ENCODE assay signal across 20 cellular contexts in the genomic region with DNA sequence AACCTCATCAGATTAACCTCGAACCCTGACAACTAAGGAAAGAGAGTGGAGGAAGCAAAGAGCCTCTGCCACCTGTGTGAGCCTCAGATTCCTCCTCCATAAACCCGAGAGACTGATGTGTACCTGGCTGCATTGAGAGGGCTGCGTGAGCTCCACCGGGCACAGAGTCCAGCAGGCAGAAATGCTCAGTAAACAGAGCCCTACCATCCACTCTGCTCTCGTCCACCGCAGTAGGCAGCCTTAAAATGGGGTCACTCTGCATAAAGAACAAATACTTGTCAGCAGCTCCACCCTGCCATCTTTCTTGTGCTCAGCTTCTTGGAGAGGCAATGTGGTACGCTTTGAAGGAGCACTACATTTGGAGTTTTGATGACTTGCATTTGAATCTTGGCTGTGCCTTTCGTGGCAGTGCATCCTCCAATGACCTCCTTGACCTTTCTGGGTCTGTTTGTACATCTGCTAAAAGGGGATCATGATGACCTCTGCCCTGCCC. TPM values are rescaled to one million over a fixed set of nuclear protein-coding genes. Genes with fewer than 3 reads are reported as not detected.
A peak's percentile ranks its signal among the peaks of the same experiment; 100 is the strongest.
DNase-seq lines count a peak whose midpoint lies in the region; ATAC-seq and TF ChIP-seq lines count a peak whose summit lies in the region.
"Had no signal": no experiment of that assay in that cellular context is flagged by ENCODE, and none has a peak within 500 bp of the region (broad histone marks: within the 10 kb centered on the region; RNA-seq: fewer than 3 reads in every experiment).

No MANE protein-coding gene starts in this region.

- CTCF ChIA-PET in activated CD8-positive, alpha-beta T cell treated with anti-CD3 and anti-CD28 coated beads, Interleukin-2, amount 10 ng/mL, durations not matched to agents 7 days and 5 days (lab: Charles Lee), result no interaction called here
- CTCF ChIA-PET in HEK293T (lab: Yijun Ruan, JAX), result no interaction called here

- H3K4me1 Mint-ChIP-seq in stimulated activated naive CD8-positive, alpha-beta T cell treated with anti-CD3 and anti-CD28 coated beads, Interleukin-15, Interleukin-2, amounts not matched to agents 100 ng/mL and 50 ng/mL, for 24 hours (ENCODE audit: low read depth), result peaks cover 94% of the 10 kb centered on the region
- peaks cover 87% of the 10 kb centered on the region for H3K4me1 Mint-ChIP-seq in stimulated activated naive CD8-positive, alpha-beta T cell treated with anti-CD3 and anti-CD28 coated beads, Interleukin-15, amount 100 ng/mL, for 72 hours
- peaks cover 65% of the 10 kb centered on the region for H3K4me1 Mint-ChIP-seq in activated CD8-positive, alpha-beta T cell treated with anti-CD3 and anti-CD28 coated beads, Interleukin-2, amount 10 ng/mL, durations not matched to agents 7 days and 5 days (ENCODE audit: low read depth)
- H3K4me1 Mint-ChIP-seq: mesothelial cell of epicardium had no signal

- POLR2A ChIA-PET in activated CD8-positive, alpha-beta T cell treated with anti-CD3 and anti-CD28 coated beads, Interleukin-2, amount 10 ng/mL, durations not matched to agents 7 days and 5 days (lab: Charles Lee), result no interaction called here
- POLR2A ChIA-PET in HEK293T (lab: Yijun Ruan, JAX), result no interaction called here

- H3K27me3 Mint-ChIP-seq in stimulated activated naive CD8-positive, alpha-beta T cell treated with anti-CD3 and anti-CD28 coated beads, Interleukin-15, Interleukin-2, amounts not matched to agents 100 ng/mL and 50 ng/mL, for 24 hours, result no peaks in the 10 kb centered on the region
- H3K27me3 Mint-ChIP-seq in stimulated activated naive CD8-positive, alpha-beta T cell treated with anti-CD3 and anti-CD28 coated beads, Interleukin-15, amount 100 ng/mL, for 72 hours, result no peaks in the 10 kb centered on the region
- H3K27me3 Mint-ChIP-seq in activated CD8-positive, alpha-beta T cell treated with anti-CD3 and anti-CD28 coated beads, Interleukin-2, amount 10 ng/mL, durations not matched to agents 7 days and 5 days (ENCODE audit: low read depth), result no peaks in the 10 kb centered on the region

- H3K4me3 Mint-ChIP-seq in stimulated activated naive CD8-positive, alpha-beta T cell treated with anti-CD3 and anti-CD28 coated beads, Interleukin-15, Interleukin-2, amounts not matched to agents 100 ng/mL and 50 ng/mL, for 24 hours, result no peak overlapping the region
- no peak overlapping the region for H3K4me3 Mint-ChIP-seq in stimulated activated naive CD8-positive, alpha-beta T cell treated with anti-CD3 and anti-CD28 coated beads, Interleukin-15, amount 100 ng/mL, for 72 hours
- no peak overlapping the region for H3K4me3 Mint-ChIP-seq in activated CD8-positive, alpha-beta T cell treated with anti-CD3 and anti-CD28 coated beads, Interleukin-2, amount 10 ng/mL, durations not matched to agents 7 days and 5 days
- H3K4me3 Mint-ChIP-seq: mesothelial cell of epicardium had no signal

- no peaks in the 10 kb centered on the region for H3K9me3 Mint-ChIP-seq in stimulated activated naive CD8-positive, alpha-beta T cell treated with anti-CD3 and anti-CD28 coated beads, Interleukin-15, Interleukin-2, amounts not matched to agents 100 ng/mL and 50 ng/mL, for 24 hours
- H3K9me3 Mint-ChIP-seq in stimulated activated naive CD8-positive, alpha-beta T cell treated with anti-CD3 and anti-CD28 coated beads, Interleukin-15, amount 100 ng/mL, for 72 hours, result no peaks in the 10 kb centered on the region
- no peaks in the 10 kb centered on the region for H3K9me3 Mint-ChIP-seq in activated CD8-positive, alpha-beta T cell treated with anti-CD3 and anti-CD28 coated beads, Interleukin-2, amount 10 ng/mL, durations not matched to agents 7 days and 5 days (ENCODE audit: insufficient read depth)
- H3K9me3 Mint-ChIP-seq: mesothelial cell of epicardium had no signal

- no peak for ATAC-seq in stimulated activated naive CD8-positive, alpha-beta T cell treated with anti-CD3 and anti-CD28 coated beads, Interleukin-15, amount 100 ng/mL, for 72 hours
- no peak for ATAC-seq in activated CD8-positive, alpha-beta T cell treated with anti-CD3 and anti-CD28 coated beads, Interleukin-2, amount 10 ng/mL, durations not matched to agents 7 days and 5 days
- ATAC-seq: Right ventricle myocardium inferior; stimulated activated naive CD8-positive, alpha-beta T cell treated with anti-CD3 and anti-CD28 coated beads, Interleukin-15, Interleukin-2, amounts not matched to agents 100 U/mL and 50 U/mL, for 24 hours had no signal

- no peak for TF ChIP-seq CTCF in uterus (IDR thresholded peaks at IDR 0.05)

- H3K9me3 ChIP-seq in effector memory CD4-positive, alpha-beta T cell (ENCODE audit: control insufficient read depth, low read length), result no peaks in the 10 kb centered on the region
- no peaks in the 10 kb centered on the region for H3K9me3 ChIP-seq in uterus
- H3K9me3 ChIP-seq: transverse colon had no signal

- H3K36me3 Mint-ChIP-seq in stimulated activated naive CD8-positive, alpha-beta T cell treated with anti-CD3 and anti-CD28 coated beads, Interleukin-15, Interleukin-2, amounts not matched to agents 100 ng/mL and 50 ng/mL, for 24 hours (ENCODE audit: low read depth), result peaks cover 63% of the 10 kb centered on the region
- H3K36me3 Mint-ChIP-seq in activated CD8-positive, alpha-beta T cell treated with anti-CD3 and anti-CD28 coated beads, Interleukin-2, amount 10 ng/mL, durations not matched to agents 7 days and 5 days (ENCODE audit: low read depth), result peaks cover 8% of the 10 kb centered on the region
- H3K36me3 Mint-ChIP-seq: mesothelial cell of epicardium had no signal

- intact Hi-C loops in uterus (cut with DNase I; ENCODE audit: low total_unique reads), result no loop called here

- H3K27ac ChIP-seq in effector memory CD4-positive, alpha-beta T cell (ENCODE audit: insufficient read depth, low read length, poor library complexity, severe bottlenecking), result peak overlapping the region; percentile 3
- no peak overlapping the region for H3K27ac ChIP-seq in uterus
- H3K27ac ChIP-seq: transverse colon had no signal

- no peak for DNase-seq in stimulated activated naive CD8-positive, alpha-beta T cell treated with anti-CD3 and anti-CD28 coated beads, Interleukin-15, amount 100 ng/mL, for 72 hours
- no peak for DNase-seq in activated CD8-positive, alpha-beta T cell treated with anti-CD3 and anti-CD28 coated beads, Interleukin-2, amount 10 ng/mL, durations not matched to agents 7 days and 5 days
- no peak for DNase-seq in effector memory CD4-positive, alpha-beta T cell
- DNase-seq in AG20443 (ENCODE audit: low spot score) (no peak), uterus (no peak), HEK293T (ENCODE audit: extremely low spot score) (no peak)
- DNase-seq: COR-L47; KBM-7; NCI-H1694; NCI-H748 treated with DMSO at 0.1 percent for 48 hours; OCI-M1; posterior cingulate gyrus; stimulated activated CD4-positive, alpha-beta T cell treated with anti-CD3 and anti-CD28 coated beads, Interleukin-2, amount 100 ng/mL, for 24 hours; stimulated activated naive CD8-positive, alpha-beta T cell treated with anti-CD3 and anti-CD28 coated beads, Interleukin-15, Interleukin-2, amounts not matched to agents 100 U/mL and 50 U/mL, for 24 hours; transverse colon had no signal

- no peaks in the 10 kb centered on the region for H3K36me3 ChIP-seq in effector memory CD4-positive, alpha-beta T cell (ENCODE audit: control insufficient read depth, insufficient read depth, low read length)
- no peaks in the 10 kb centered on the region for H3K36me3 ChIP-seq in uterus
- H3K36me3 ChIP-seq: transverse colon had no signal

- H3K4me1 ChIP-seq in effector memory CD4-positive, alpha-beta T cell (ENCODE audit: control insufficient read depth, insufficient read depth, low read length, poor library complexity, severe bottlenecking), result peaks cover 34% of the 10 kb centered on the region
- no peaks in the 10 kb centered on the region for H3K4me1 ChIP-seq in uterus
- H3K4me1 ChIP-seq: transverse colon had no signal

- TF ChIP-seq POLR2A in uterus (IDR thresholded peaks at IDR 0.05), result no peak

- no peak overlapping the region for H3K4me3 ChIP-seq in effector memory CD4-positive, alpha-beta T cell (ENCODE audit: insufficient read depth, low read depth, low read length, poor library complexity, severe bottlenecking)
- H3K4me3 ChIP-seq in uterus, result no peak overlapping the region
- H3K4me3 ChIP-seq: transverse colon had no signal

- H3K27ac Mint-ChIP-seq in stimulated activated naive CD8-positive, alpha-beta T cell treated with anti-CD3 and anti-CD28 coated beads, Interleukin-15, Interleukin-2, amounts not matched to agents 100 ng/mL and 50 ng/mL, for 24 hours, result peak overlapping the region; percentile 50
- peak overlapping the region in 1 of 2 donors; percentile 13 for H3K27ac Mint-ChIP-seq in stimulated activated naive CD8-positive, alpha-beta T cell treated with anti-CD3 and anti-CD28 coated beads, Interleukin-15, amount 100 ng/mL, for 72 hours
- peak overlapping the region; percentile 39 for H3K27ac Mint-ChIP-seq in activated CD8-positive, alpha-beta T cell treated with anti-CD3 and anti-CD28 coated beads, Interleukin-2, amount 10 ng/mL, durations not matched to agents 7 days and 5 days
- H3K27ac Mint-ChIP-seq: mesothelial cell of epicardium had no signal

- no peaks in the 10 kb centered on the region for H3K27me3 ChIP-seq in effector memory CD4-positive, alpha-beta T cell (replicated peaks; ENCODE audit: control insufficient read depth, insufficient read depth, low read length, poor library complexity, severe bottlenecking)
- no peaks in the 10 kb centered on the region for H3K27me3 ChIP-seq in uterus
- H3K27me3 ChIP-seq: transverse colon had no signal

TF ChIP-seq in HEK293T, 16 proteins besides CTCF, POLR2A, EP300 and RAD21:
- TF ChIP-seq ZNF384 (IDR thresholded peaks at IDR 0.05) (no peak), BHLHE40 (IDR thresholded peaks at IDR 0.05; ENCODE audit: borderline replicate concordance) (no peak), SUZ12 (IDR thresholded peaks at IDR 0.05) (no peak)
TF ChIP-seq in HEK293T: peak in this region for 0.

RNA-seq across cellular contexts. Expression of a gene that starts 43.0 kb away (rescaled TPM):
- 100 to 1,000 TPM; 252 to 274 TPM for total RNA-seq in activated CD8-positive, alpha-beta T cell treated with anti-CD3 and anti-CD28 coated beads, Interleukin-2, amount 10 ng/mL, durations not matched to agents 7 days and 5 days
- total RNA-seq in uterus, result under 1 TPM in 3 of 4 donors, not detected in 1; under 0.01 to 0.14 (median 0.12) TPM
- total RNA-seq: endothelial cell of umbilical vein, mesothelial cell of epicardium, Right ventricle myocardium inferior, skeletal muscle tissue had no signal

Comparison
In these comparisons a context has a peak if more than half of its experiments do, and no peak if none do; other contexts are left out.
1. RNA of a gene that starts 43.0 kb away (total RNA-seq): 252 to 274 TPM in activated CD8-positive, alpha-beta T cell treated with anti-CD3 and anti-CD28 coated beads, Interleukin-2, amount 10 ng/mL, durations not matched to agents 7 days and 5 days; under 0.01 to 0.14 TPM in uterus; every median in the first group is over 100 times any median in the second.